6 cellular contexts compared by ENCODE assay signal in genomic region chr14:72501439-72501838, GRCh38.
"Had no signal": no experiment of that assay in that cellular context is flagged by ENCODE, and none has a peak within 500 bp of the region (broad histone marks: within the 10 kb centered on the region; RNA-seq: fewer than 3 reads in every experiment).

No MANE protein-coding gene starts in this region.

- ATAC-seq: GM23338 had no signal

- H3K4me3 ChIP-seq: GM23338 had no signal

- FAIRE-seq: H1, H54 had no signal

- DNase-seq: H9, HCEC 1CT, KG1 had no signal

- H2AFZ ChIP-seq: GM23338 had no signal

- H3K4me2 ChIP-seq: GM23338 had no signal
